In the genomic region with DNA sequence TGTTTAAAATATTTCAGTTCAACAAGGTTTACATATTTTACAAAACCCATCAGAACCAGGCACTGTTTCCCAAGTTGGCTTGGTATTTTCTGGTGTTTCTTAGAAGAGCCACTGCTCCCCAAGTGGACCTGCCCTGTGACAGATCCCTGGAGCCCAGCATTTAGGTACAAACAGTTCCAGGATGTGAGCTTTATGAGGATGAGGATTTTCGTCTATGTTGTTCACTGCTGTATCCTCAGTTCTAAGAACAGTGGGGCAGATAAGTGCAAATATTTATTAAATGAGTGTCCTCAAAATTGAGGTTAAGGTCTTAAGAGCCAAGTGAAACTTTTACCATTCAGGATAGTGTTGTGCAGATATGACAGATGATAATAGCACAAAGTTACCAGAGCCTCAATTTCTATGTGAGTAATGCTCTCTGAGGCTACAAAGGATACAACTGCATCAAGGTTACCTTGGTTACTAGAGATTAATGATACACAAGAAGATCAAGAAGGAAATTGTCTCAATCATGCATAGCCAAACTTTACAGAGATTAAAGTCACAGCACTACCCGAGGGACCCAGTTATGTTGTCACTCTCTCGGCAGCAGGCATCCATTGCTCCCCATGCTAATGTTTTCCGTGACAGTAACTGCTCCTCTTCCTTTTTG, we compare ENCODE assay signal across 25 cellular contexts. TPM values are rescaled to one million over a fixed set of nuclear protein-coding genes. Genes with fewer than 3 reads are reported as not detected.
A peak's percentile ranks its signal among the peaks of the same experiment; 100 is the strongest.
DNase-seq lines count a peak whose midpoint lies in the region; ATAC-seq and TF ChIP-seq lines count a peak whose summit lies in the region.
"Had no signal": no experiment of that assay in that cellular context is flagged by ENCODE, and none has a peak within 500 bp of the region (broad histone marks: within the 10 kb centered on the region; RNA-seq: fewer than 3 reads in every experiment).

No MANE protein-coding gene starts in this region.

- peak; percentile 57 for ATAC-seq in Right ventricle myocardium inferior
- ATAC-seq in left cardiac atrium = no peak
- peak; percentile 81 for ATAC-seq in memory B cell (ENCODE audit: low read depth)
- ATAC-seq in natural killer cell = no peak
- no peak for ATAC-seq in activated CD4-positive, alpha-beta T cell treated with anti-CD3 and anti-CD28 coated beads for 36 hours
- ATAC-seq: activated CD8-positive, alpha-beta T cell treated with anti-CD3 and anti-CD28 coated beads, Interleukin-2, amount 10 ng/mL, durations not matched to agents 7 days and 5 days; left lobe of liver had no signal

- H3K36me3 ChIP-seq in Peyer's patch = no peaks in the 10 kb centered on the region
- H3K36me3 ChIP-seq: transverse colon had no signal

- H3K4me1 Mint-ChIP-seq in memory B cell (peaks cover 11% of the 10 kb centered on the region), natural killer cell (no peaks in the 10 kb centered on the region)
- H3K4me1 Mint-ChIP-seq in activated CD4-positive, alpha-beta T cell treated with anti-CD3 and anti-CD28 coated beads for 36 hours = no peaks in the 10 kb centered on the region
- H3K4me1 Mint-ChIP-seq: brain, mesothelial cell of epicardium, nephron had no signal

- H3K9me3 Mint-ChIP-seq in memory B cell = peaks cover 3% of the 10 kb centered on the region
- no peaks in the 10 kb centered on the region for H3K9me3 Mint-ChIP-seq in natural killer cell
- H3K9me3 Mint-ChIP-seq in activated CD4-positive, alpha-beta T cell treated with anti-CD3 and anti-CD28 coated beads for 36 hours (ENCODE audit: low read depth) = no peaks in the 10 kb centered on the region
- H3K9me3 Mint-ChIP-seq: activated naive CD8-positive, alpha-beta T cell treated with anti-CD3 and anti-CD28 coated beads, Interleukin-2, amount 10 ng/mL, durations not matched to agents 7 days and 5 days; brain; nephron had no signal

- CTCF ChIA-PET in activated CD4-positive, alpha-beta T cell treated with anti-CD3 and anti-CD28 coated beads for 36 hours (lab: Charles Lee) = interaction anchor here (1.0 kb wide), 1 partner anchor 147 kb away, joined by 3 read pairs; no protein-coding TSS in a partner anchor

- TF ChIP-seq CTCF in natural killer cell (IDR thresholded peaks at IDR 0.05) (no peak), Peyer's patch (IDR thresholded peaks at IDR 0.05) (no peak)

- H3K27ac Mint-ChIP-seq in memory B cell = no peak overlapping the region
- H3K27ac Mint-ChIP-seq in natural killer cell = no peak overlapping the region
- H3K27ac Mint-ChIP-seq in activated CD4-positive, alpha-beta T cell treated with anti-CD3 and anti-CD28 coated beads for 36 hours = no peak overlapping the region
- H3K27ac Mint-ChIP-seq: activated CD8-positive, alpha-beta T cell treated with anti-CD3 and anti-CD28 coated beads, Interleukin-2, amount 10 ng/mL, durations not matched to agents 7 days and 5 days; activated naive CD8-positive, alpha-beta T cell treated with anti-CD3 and anti-CD28 coated beads, Interleukin-2, amount 10 ng/mL, durations not matched to agents 7 days and 5 days; brain; mesothelial cell of epicardium; nephron had no signal

- no peak for DNase-seq in Right ventricle myocardium inferior (ENCODE audit: missing footprints)
- no peak for DNase-seq in left cardiac atrium
- no peak for DNase-seq in epithelial cell of prostate (ENCODE audit: low read depth, low spot score)
- no peak for DNase-seq in memory B cell (ENCODE audit: low spot score in 2 of 2)
- DNase-seq in activated T-cell treated with anti-CD3 and anti-CD28 coated beads, Interleukin-2, amount 50 U/mL, for 48 hours = no peak
- DNase-seq in natural killer cell = no peak
- DNase-seq in activated CD4-positive, alpha-beta T cell treated with anti-CD3 and anti-CD28 coated beads for 36 hours = no peak
- no peak for DNase-seq in Peyer's patch
- DNase-seq: activated CD8-positive, alpha-beta T cell treated with anti-CD3 and anti-CD28 coated beads, Interleukin-2, amount 10 ng/mL, durations not matched to agents 7 days and 5 days; activated effector memory CD4-positive, alpha-beta T cell treated with anti-CD3 and anti-CD28 coated beads, Interleukin-2, amount 50 U/mL, for 16 hours; activated naive CD8-positive, alpha-beta T cell treated with anti-CD3 and anti-CD28 coated beads, Interleukin-2, amount 10 ng/mL, durations not matched to agents 7 days and 5 days; activated T-cell treated with anti-CD3 and anti-CD28 coated beads for 4 hours; AML-193; foreskin fibroblast; H7; Kasumi-1; NCI-H187 treated with DMSO at 0.1 percent for 48 hours; NCI-H2227 treated with DMSO at 0.1 percent for 48 hours; NCI-H82; transverse colon had no signal

- TF ChIP-seq POLR2A in Peyer's patch (IDR thresholded peaks at IDR 0.05) = no peak

- H3K36me3 Mint-ChIP-seq in memory B cell = peaks cover 3% of the 10 kb centered on the region
- no peaks in the 10 kb centered on the region for H3K36me3 Mint-ChIP-seq in natural killer cell
- no peaks in the 10 kb centered on the region for H3K36me3 Mint-ChIP-seq in activated CD4-positive, alpha-beta T cell treated with anti-CD3 and anti-CD28 coated beads for 36 hours (ENCODE audit: low read depth)
- H3K36me3 Mint-ChIP-seq: brain had no signal

- H3K4me3 Mint-ChIP-seq in memory B cell = no peak overlapping the region
- no peak overlapping the region for H3K4me3 Mint-ChIP-seq in natural killer cell
- H3K4me3 Mint-ChIP-seq in activated CD4-positive, alpha-beta T cell treated with anti-CD3 and anti-CD28 coated beads for 36 hours = no peak overlapping the region
- H3K4me3 Mint-ChIP-seq: activated CD8-positive, alpha-beta T cell treated with anti-CD3 and anti-CD28 coated beads, Interleukin-2, amount 10 ng/mL, durations not matched to agents 7 days and 5 days; activated naive CD8-positive, alpha-beta T cell treated with anti-CD3 and anti-CD28 coated beads, Interleukin-2, amount 10 ng/mL, durations not matched to agents 7 days and 5 days; brain; mesothelial cell of epicardium; nephron had no signal

- peak overlapping the region; percentile 79 for H3K27ac ChIP-seq in epithelial cell of prostate
- H3K27ac ChIP-seq in Peyer's patch = no peak overlapping the region
- H3K27ac ChIP-seq: parathyroid adenoma, transverse colon had no signal

- no peaks in the 10 kb centered on the region for H3K27me3 Mint-ChIP-seq in memory B cell
- H3K27me3 Mint-ChIP-seq in natural killer cell (ENCODE audit: low read depth in 2 of 2) = no peaks in the 10 kb centered on the region
- H3K27me3 Mint-ChIP-seq in activated CD4-positive, alpha-beta T cell treated with anti-CD3 and anti-CD28 coated beads for 36 hours = peaks cover 2% of the 10 kb centered on the region
- H3K27me3 Mint-ChIP-seq: activated naive CD8-positive, alpha-beta T cell treated with anti-CD3 and anti-CD28 coated beads, Interleukin-2, amount 10 ng/mL, durations not matched to agents 7 days and 5 days had no signal

- POLR2A ChIA-PET in activated CD4-positive, alpha-beta T cell treated with anti-CD3 and anti-CD28 coated beads for 36 hours (lab: Charles Lee) = no interaction called here

- no peak overlapping the region for H3K4me3 ChIP-seq in Peyer's patch
- H3K4me3 ChIP-seq: transverse colon had no signal

- peaks cover 0 to 3% (median 0%) of the 10 kb centered on the region in 4 donors for H3K4me1 ChIP-seq in Peyer's patch
- H3K4me1 ChIP-seq: parathyroid adenoma had no signal

- H3K9me3 ChIP-seq in Peyer's patch = no peaks in the 10 kb centered on the region
- H3K9me3 ChIP-seq: transverse colon had no signal

- intact Hi-C loops in Right ventricle myocardium inferior (cut with DNase I) (no loop called here), left cardiac atrium (cut with DNase I) (no loop called here), natural killer cell (cut with micrococcal nuclease) (no loop called here)
- intact Hi-C loops in activated CD4-positive, alpha-beta T cell treated with anti-CD3 and anti-CD28 coated beads for 36 hours (cut with DNase I, micrococcal nuclease) = no loop called here

- no peaks in the 10 kb centered on the region for H3K27me3 ChIP-seq in Peyer's patch
- H3K27me3 ChIP-seq: transverse colon had no signal

RNA-seq across cellular contexts. Expression of a gene that starts 37.5 kb away (rescaled TPM):
- total RNA-seq in Right ventricle myocardium inferior (54.5 TPM), left cardiac atrium (10 to 100 TPM; 27.1 to 59.2 TPM), natural killer cell (1 to 10 TPM in 2 of 3 donors, not detected in 1; 1.1 to 1.2 TPM), Peyer's patch (10 to 100 TPM in 3 of 4 donors, 1 to 10 TPM in 1; 8.3 to 27.5 (median 22.4) TPM)
- 1 to 10 TPM in 1 of 2 experiments, under 1 TPM in 1; 0.49 to 1.0 TPM for total RNA-seq in activated CD4-positive, alpha-beta T cell treated with anti-CD3 and anti-CD28 coated beads for 36 hours

Comparison
In these comparisons a context has a peak if more than half of its experiments do, and no peak if none do; other contexts are left out.
1. ATAC-seq: peak in Right ventricle myocardium inferior (single experiment) and memory B cell (single experiment); none in left cardiac atrium (0 of 2), natural killer cell (0 of 3) and activated CD4-positive, alpha-beta T cell treated with anti-CD3 and anti-CD28 coated beads for 36 hours (single experiment).
2. RNA of a gene that starts 37.5 kb away (total RNA-seq): 27.1 to 59.2 TPM in left cardiac atrium, 54.5 TPM in Right ventricle myocardium inferior (single experiment) and 8.3 to 27.5 TPM in Peyer's patch; 1.1 to 1.2 TPM in natural killer cell and 0.49 to 1.0 TPM in activated CD4-positive, alpha-beta T cell treated with anti-CD3 and anti-CD28 coated beads for 36 hours; every median in the first group is over 4 times any median in the second.